In genomic region chr16:30184430-30185140, GRCh38 we compare ENCODE assay signal across 8 cellular contexts.
DNase-seq lines count a peak whose midpoint lies in the region; ATAC-seq and TF ChIP-seq lines count a peak whose summit lies in the region.

No MANE protein-coding gene starts in this region.

- no peaks in the 10 kb centered on the region for H3K27me3 ChIP-seq in duodenal mucosa (ENCODE audit: control insufficient read depth in 1 of 2, insufficient read depth in 2 of 2, low read length in 2 of 2)
- H3K27me3 ChIP-seq in parathyroid adenoma (ENCODE audit: control insufficient read depth, insufficient read depth, low read length), result no peaks in the 10 kb centered on the region

- peaks cover 9% of the 10 kb centered on the region for H3K79me2 ChIP-seq in parathyroid adenoma

- DNase-seq in NCI-H1105 (lab: John Stamatoyannopoulos, UW) (peak; percentile 53), AG08396 (ENCODE audit: low spot score) (no peak)
- DNase-seq in activated CD4-positive, alpha-beta T cell treated with anti-CD3 and anti-CD28 coated beads for 48 hours, result peak; percentile 56

- peak; percentile 5 for TF ChIP-seq POLR2A in GM18526 (IDR thresholded peaks at IDR 0.05; ENCODE audit: extremely low read depth, insufficient read length)

- H3K4me1 ChIP-seq in duodenal mucosa (ENCODE audit: control insufficient read depth in 1 of 2, insufficient read depth in 2 of 2, low read length in 2 of 2), result peaks cover 14 to 36% of the 10 kb centered on the region in 2 donors
- peaks cover 5% of the 10 kb centered on the region for H3K4me1 ChIP-seq in parathyroid adenoma

- no peak overlapping the region for H2AFZ ChIP-seq in parathyroid adenoma

- H3K9ac ChIP-seq in duodenal mucosa (ENCODE audit: low read depth in 1 of 2, low read length in 2 of 2) (peak overlapping the region; percentile 62 to 71), parathyroid adenoma (no peak overlapping the region)

- H3K4me3 ChIP-seq in duodenal mucosa (ENCODE audit: low read depth in 1 of 2, low read length in 2 of 2) (peak overlapping the region; percentile 62 to 63), parathyroid adenoma (ENCODE audit: low read depth, low read length) (peak overlapping the region; percentile 27)

- H3K36me3 ChIP-seq in duodenal mucosa (ENCODE audit: control insufficient read depth in 1 of 2, insufficient read depth in 2 of 2, low read length in 2 of 2) (peaks cover 0 to 9% of the 10 kb centered on the region in 2 donors), parathyroid adenoma (ENCODE audit: control insufficient read depth, insufficient read depth, low read length) (no peaks in the 10 kb centered on the region)

- no peak for ATAC-seq in GM18519 (IDR thresholded peaks at IDR 0.05; ENCODE audit: low FRiP score, unreplicated experiment)
- no peak for ATAC-seq in GM21529 (IDR thresholded peaks at IDR 0.05; ENCODE audit: unreplicated experiment)

- H3K9me3 ChIP-seq in duodenal mucosa (ENCODE audit: control insufficient read depth in 1 of 2, low read length in 2 of 2) (no peaks in the 10 kb centered on the region), parathyroid adenoma (ENCODE audit: control insufficient read depth, low read length) (no peaks in the 10 kb centered on the region)

- no peak for TF ChIP-seq CTCF in parathyroid adenoma (IDR thresholded peaks at IDR 0.05)

- H3K4me2 ChIP-seq in parathyroid adenoma (ENCODE audit: low read length), result no peak overlapping the region

- H3K27ac ChIP-seq in duodenal mucosa (ENCODE audit: low read depth, low read length) (peak overlapping the region; percentile 64), parathyroid adenoma (no peak overlapping the region)
